ENCODE assay signal across 1 cellular context in genomic region chr7:92973293-92973731, GRCh38.
TF ChIP-seq lines count a peak whose summit lies in the region.

No MANE protein-coding gene starts in this region.

TF ChIP-seq in SK-N-SH, 30 proteins besides CTCF, POLR2A, EP300 and RAD21 (continued from another document):
- TF ChIP-seq ZBTB33 (IDR thresholded peaks at IDR 0.05; ENCODE audit: borderline replicate concordance, low read depth) (no peak), JUND (IDR thresholded peaks at IDR 0.05) (peak; percentile 82), MEF2A (IDR thresholded peaks at IDR 0.05; ENCODE audit: borderline replicate concordance, low read depth) (no peak), YY1 (IDR thresholded peaks at IDR 0.05; ENCODE audit: low read depth) (no peak), NFIC (IDR thresholded peaks at IDR 0.05; ENCODE audit: borderline replicate concordance) (peak; percentile 53; the same call in 1 of the 2 replicates), FOSL2 (IDR thresholded peaks at IDR 0.05; ENCODE audit: borderline replicate concordance, low read depth) (peak; percentile 49; the same call in 1 of the 2 replicates)
